Comparison of ENCODE assay signal across 27 cellular contexts in genomic region chr1:114037503-114037890, GRCh38. TPM values are rescaled to one million over a fixed set of nuclear protein-coding genes. Genes with fewer than 3 reads are reported as not detected.
DNase-seq lines count a peak whose midpoint lies in the region; ATAC-seq, FAIRE-seq and TF ChIP-seq lines count a peak whose summit lies in the region.
"Had no signal": no experiment of that assay in that cellular context is flagged by ENCODE, and none has a peak within 500 bp of the region (broad histone marks: within the 10 kb centered on the region; RNA-seq: fewer than 3 reads in every experiment).

No MANE protein-coding gene starts in this region.

- H3K27ac ChIP-seq in H9 (ENCODE audit: insufficient read length, low read depth, low read length) (peak overlapping the region; percentile 95), H1 (ENCODE audit: low read depth, low read length) (peak overlapping the region; percentile 88), iPS-18a (ENCODE audit: low read length) (peak overlapping the region; percentile 54), vagina (no peak overlapping the region)
- H3K27ac ChIP-seq: BLaER1 treated with 17β-estradiol and CSF1 and Interleukin-3, amounts not matched to agents 10 nM and 100 nM; SJCRH30 had no signal

- TF ChIP-seq RAD21 in H1 (IDR thresholded peaks at IDR 0.05 in 1 of 2, conservative IDR thresholded peaks at IDR 0.05 in 1 of 2; ENCODE audit: low read depth in 2 of 2, low read length in 2 of 2): no peak

- H3K9ac ChIP-seq in H9 (ENCODE audit: extremely low read depth, insufficient read length, low read length) (no peak overlapping the region), H1 (replicated peaks in 1 of 4; ENCODE audit: extremely low read depth in 1 of 4, low read depth in 3 of 4, low read length in 3 of 4) (0 out of 7 replicates have a peak overlapping the region, but pooled peaks of 1 of the 4 experiments have one; percentile 41), iPS-18a (ENCODE audit: low read length) (peak overlapping the region; percentile 12)
- H3K9ac ChIP-seq: BLaER1 treated with 17β-estradiol and CSF1 and Interleukin-3, amounts not matched to agents 10 nM and 100 nM had no signal

- H3K27me3 Mint-ChIP-seq in H9 (ENCODE audit: low read depth): no peaks in the 10 kb centered on the region
- H3K27me3 Mint-ChIP-seq: CD4-positive, alpha-beta T cell had no signal

- peak overlapping the region in 1 of 4 experiments; percentile 11; a peak in 1 of 8 replicates for H3K4me3 ChIP-seq in H1 (ENCODE audit: extremely low read depth in 1 of 4, insufficient read depth in 2 of 4, low read depth in 3 of 4, low read length in 4 of 4)
- peak overlapping the region; percentile 6 for H3K4me3 ChIP-seq in iPS-18a (ENCODE audit: low read length)
- H3K4me3 ChIP-seq in vagina: no peak overlapping the region
- H3K4me3 ChIP-seq: BLaER1 treated with 17β-estradiol and CSF1 and Interleukin-3, amounts not matched to agents 10 nM and 100 nM; GM12878; MG63; SJCRH30 had no signal

- no peaks in the 10 kb centered on the region for H3K79me1 ChIP-seq in H9 (ENCODE audit: insufficient read depth, low read depth, low read length, poor library complexity, severe bottlenecking)
- H3K79me1 ChIP-seq in H1 (ENCODE audit: low read depth, low read length): no peaks in the 10 kb centered on the region

- POLR2A ChIA-PET in H1 (lab: Charles Lee; ENCODE audit: partially characterized antibody): interaction anchor here (0.8 to 8.2 kb wide), 24 partner anchors 11 to 116 kb away, joined by 3 to 47 read pairs (median 4); partner anchors contain the start of gene SYT6

- TF ChIP-seq CTCF in H9 (conservative IDR thresholded peaks at IDR 0.05) (no peak), H1 (IDR thresholded peaks at IDR 0.05; ENCODE audit: control extremely low read depth in 1 of 3, insufficient read depth in 1 of 3, low read depth in 1 of 3, low read length in 3 of 3) (no peak), vagina (IDR thresholded peaks at IDR 0.05) (no peak)

- H2BK12ac ChIP-seq in H9 (ENCODE audit: insufficient read length, low read depth, low read length): no peak overlapping the region
- H2BK12ac ChIP-seq in H1 (ENCODE audit: low read depth, low read length): peak overlapping the region; percentile 94

- H3K23ac ChIP-seq in H9 (ENCODE audit: insufficient read length, low read depth, low read length) (no peak overlapping the region), H1 (ENCODE audit: insufficient read length) (no peak overlapping the region)

- H4K91ac ChIP-seq in H9 (ENCODE audit: insufficient read length, low read depth, low read length) (no peak overlapping the region), H1 (replicated peaks; ENCODE audit: insufficient read length, low read length) (peak overlapping the region; percentile 92)

- H3K27me3 ChIP-seq in H9 (ENCODE audit: insufficient read depth, low read length) (no peaks in the 10 kb centered on the region), H1 (replicated peaks in 1 of 4; ENCODE audit: control insufficient read depth in 3 of 4, extremely low read depth in 1 of 4, insufficient read depth in 3 of 4, low read length in 3 of 4) (no peaks in the 10 kb centered on the region), iPS-18a (ENCODE audit: control insufficient read depth, insufficient read depth, low read length) (no peaks in the 10 kb centered on the region), vagina (no peaks in the 10 kb centered on the region)
- H3K27me3 ChIP-seq: BLaER1 treated with 17β-estradiol and CSF1 and Interleukin-3, amounts not matched to agents 10 nM and 100 nM; SJCRH30 had no signal

- H3K9me3 Mint-ChIP-seq in H9: peaks cover 4 to 5% of the 10 kb centered on the region in 2 experiments; a peak in 3 of 5 replicates
- H3K9me3 Mint-ChIP-seq: CD4-positive, alpha-beta T cell had no signal

- H3K4me1 ChIP-seq in H9 (ENCODE audit: insufficient read depth, low read length) (peaks cover 23% of the 10 kb centered on the region), H1 (replicated peaks in 1 of 4; ENCODE audit: control insufficient read depth in 3 of 4, insufficient read depth in 4 of 4, low read length in 3 of 4) (peaks cover 3 to 40% (median 31%) of the 10 kb centered on the region in 4 experiments), iPS-18a (ENCODE audit: control insufficient read depth, low read depth, low read length) (peaks cover 63% of the 10 kb centered on the region), vagina (peaks cover 7% of the 10 kb centered on the region)
- H3K4me1 ChIP-seq: SJCRH30 had no signal

- TF ChIP-seq POLR2A in H1 (IDR thresholded peaks at IDR 0.05; ENCODE audit: control extremely low read depth in 1 of 2, low read depth in 2 of 2, low read length in 2 of 2): no peak
- TF ChIP-seq POLR2A in vagina (IDR thresholded peaks at IDR 0.05): no peak

- peaks cover 3% of the 10 kb centered on the region for H3K23me2 ChIP-seq in H9 (ENCODE audit: insufficient read length, low read depth, low read length, poor library complexity, severe bottlenecking)
- H3K23me2 ChIP-seq in H1 (ENCODE audit: low read depth, low read length): peaks cover 12% of the 10 kb centered on the region

- H4K5ac ChIP-seq in H9 (ENCODE audit: insufficient read length, low read depth, low read length): no peak overlapping the region
- H4K5ac ChIP-seq in H1 (ENCODE audit: insufficient read length, low read depth, low read length): peak overlapping the region; percentile 96

- H4K8ac ChIP-seq in H9 (replicated peaks; ENCODE audit: insufficient read length, low read depth, low read length): no peak overlapping the region
- no peak overlapping the region for H4K8ac ChIP-seq in H1 (ENCODE audit: extremely low read depth, insufficient read depth, low read length)

- intact Hi-C loops in vagina (cut with DNase I): no loop called here

- peaks cover 0 to 15% (median 10%) of the 10 kb centered on the region in 3 experiments; a peak in 5 of 7 replicates for H3K36me3 Mint-ChIP-seq in H9 (ENCODE audit: insufficient read depth in 1 of 3, low read depth in 3 of 3)

- peak overlapping the region; percentile 91 for H2BK5ac ChIP-seq in H9 (ENCODE audit: insufficient read length, low read length)
- peak overlapping the region; percentile 98 for H2BK5ac ChIP-seq in H1 (ENCODE audit: low read depth, low read length)

- no peak overlapping the region for H2AK5ac ChIP-seq in H9 (ENCODE audit: insufficient read length, low read length)
- H2AK5ac ChIP-seq in H1 (ENCODE audit: low read depth, low read length): peak overlapping the region; percentile 79; the same call in 1 of the 2 replicates

- no peak overlapping the region for H3T11ph ChIP-seq in H9 (ENCODE audit: low read length)

- H2AFZ ChIP-seq in H9 (ENCODE audit: low read length): no peak overlapping the region
- H2AFZ ChIP-seq in H1 (ENCODE audit: low read length): no peak overlapping the region

- H3K56ac ChIP-seq in H9 (ENCODE audit: insufficient read length, low read depth, low read length) (no peak overlapping the region), H1 (replicated peaks; ENCODE audit: insufficient read length, low read depth, low read length) (peak overlapping the region; percentile 81)

- H3K9me3 ChIP-seq in H9 (ENCODE audit: control insufficient read depth, low read depth, low read length) (no peaks in the 10 kb centered on the region), H1 (ENCODE audit: insufficient read depth in 2 of 2, low read depth in 1 of 2, low read length in 1 of 2) (no peaks in the 10 kb centered on the region), iPS-18a (ENCODE audit: control insufficient read depth, low read depth, low read length) (no peaks in the 10 kb centered on the region), vagina (no peaks in the 10 kb centered on the region)
- H3K9me3 ChIP-seq: BLaER1 treated with 17β-estradiol and CSF1 and Interleukin-3, amounts not matched to agents 10 nM and 100 nM; MG63; SJCRH30 had no signal

- H3K36me3 ChIP-seq in H1 (ENCODE audit: control insufficient read depth in 2 of 4, insufficient read depth in 4 of 4, low read length in 3 of 4): no peaks in the 10 kb centered on the region; a peak in 1 of 8 replicates
- H3K36me3 ChIP-seq in iPS-18a (ENCODE audit: control insufficient read depth, low read depth, low read length): no peaks in the 10 kb centered on the region
- no peaks in the 10 kb centered on the region for H3K36me3 ChIP-seq in vagina
- H3K36me3 ChIP-seq: BLaER1 treated with 17β-estradiol and CSF1 and Interleukin-3, amounts not matched to agents 10 nM and 100 nM; MG63; SJCRH30 had no signal

- H3K4me3 Mint-ChIP-seq in H9: peak overlapping the region; percentile 7 to 22; a peak in 1 of 5 replicates
- H3K4me3 Mint-ChIP-seq: CD4-positive, alpha-beta T cell had no signal

- H3K4me2 ChIP-seq in H9 (ENCODE audit: insufficient read depth, insufficient read length, low read length) (peak overlapping the region; percentile 7), H1 (ENCODE audit: insufficient read depth in 1 of 2, low read depth in 2 of 2, low read length in 2 of 2) (peak overlapping the region; percentile 48 to 69)
- H3K4me2 ChIP-seq: BLaER1 treated with 17β-estradiol and CSF1 and Interleukin-3, amounts not matched to agents 10 nM and 100 nM had no signal

- no CpG with 5 or more reads among the region's 7 CpGs for WGBS in H9 (ENCODE audit: extremely low coverage, insufficient read length, low lambda C conversion rate)
- WGBS in H1 (ENCODE audit: extremely low coverage in 1 of 2, insufficient coverage in 1 of 2, insufficient read length in 1 of 2, insufficient replicate concordance in 2 of 2, low coverage in 1 of 2, low lambda C conversion rate in 2 of 2, missing lambda C conversion rate in 1 of 2), 2 experiments: 8% methylated on average over 7 of the region's 7 CpGs; no CpG with 5 or more reads in 1 of the 2 experiments

- no peaks in the 10 kb centered on the region for H3K79me2 ChIP-seq in H9 (ENCODE audit: insufficient read depth, low read length)
- peaks cover 0 to 4% of the 10 kb centered on the region in 2 experiments; a peak in 1 of 4 replicates for H3K79me2 ChIP-seq in H1 (ENCODE audit: control insufficient read depth in 1 of 2, insufficient read depth in 2 of 2, low read length in 2 of 2)

- no peak for ATAC-seq in HG03045 (IDR thresholded peaks at IDR 0.05; ENCODE audit: unreplicated experiment)
- ATAC-seq: GM12878, HCT116, PC-3, Right ventricle myocardium inferior, SK-N-SH treated with all-trans-retinoic acid at 6 μM for 48 hours had no signal

- peaks cover 39 to 46% of the 10 kb centered on the region in 2 experiments for H3K4me1 Mint-ChIP-seq in H9

- no peak for TF ChIP-seq EP300 in H1 (IDR thresholded peaks at IDR 0.05; ENCODE audit: borderline replicate concordance in 1 of 2, low read depth in 2 of 2, low read length in 2 of 2)

- CTCF ChIA-PET in H1 (lab: Charles Lee; ENCODE audit: partially characterized antibody): interaction anchor here (1.0 to 2.3 kb wide), 6 partner anchors 51 to 211 kb away, joined by 3 to 9 read pairs (median 3); no protein-coding TSS in a partner anchor

- no peaks in the 10 kb centered on the region for H4K20me1 ChIP-seq in H9 (ENCODE audit: control insufficient read depth, insufficient read depth, insufficient read length)
- H4K20me1 ChIP-seq in H1 (replicated peaks in 1 of 2; ENCODE audit: control insufficient read depth in 1 of 2, insufficient read depth in 2 of 2, low read length in 2 of 2): no peaks in the 10 kb centered on the region
- H4K20me1 ChIP-seq: BLaER1 treated with 17β-estradiol and CSF1 and Interleukin-3, amounts not matched to agents 10 nM and 100 nM had no signal

- FAIRE-seq in H1 (lab: Jason Lieb, UNC): peak; percentile 19
- FAIRE-seq: A204.1, D721Med, GM12878 had no signal

- H3K4ac ChIP-seq in H9 (ENCODE audit: low read depth, low read length) (no peak overlapping the region; the same call in 1 of the 2 replicates), H1 (replicated peaks; ENCODE audit: insufficient read length, low read depth, low read length) (peak overlapping the region; percentile 39)

- DNase-seq in H9 (peak; percentile 55), H1 (ENCODE audit: low read depth in 1 of 2, low spot score in 2 of 2) (peak in 1 of 2 experiments; percentile 72), medulla oblongata (ENCODE audit: extremely low spot score) (no peak), vagina (ENCODE audit: extremely low spot score in 2 of 2) (no peak)
- DNase-seq in stimulated activated CD4-positive, alpha-beta T cell treated with anti-CD3 and anti-CD28 coated beads, Interleukin-4, amount 100 ng/mL, for 1 hour: no peak
- DNase-seq: AML-193; CD4-positive, alpha-beta T cell; GDM1; GOT3; IMR-90; KG1; MG63; NCI-H2029; NCI-H446; NCI-H524 treated with DMSO at 0.1 percent for 48 hours; NCI-H774; SJCRH30 had no signal

- H2BK20ac ChIP-seq in H9 (ENCODE audit: low read depth, low read length, poor library complexity, severe bottlenecking) (no peak overlapping the region), H1 (ENCODE audit: low read length) (peak overlapping the region; percentile 96; the same call in 1 of the 2 replicates)

- H3K14ac ChIP-seq in H9 (ENCODE audit: insufficient read depth, low read length) (no peak overlapping the region), H1 (ENCODE audit: insufficient read length) (no peak overlapping the region)

- H2BK120ac ChIP-seq in H9 (ENCODE audit: low read depth, low read length, poor library complexity, severe bottlenecking) (peak overlapping the region; percentile 77), H1 (replicated peaks; ENCODE audit: low read depth, low read length) (peak overlapping the region; percentile 97)

- no peak overlapping the region for H2BK15ac ChIP-seq in H9 (ENCODE audit: low read depth, low read length)
- 0 out of 2 replicates have a peak overlapping the region, but pooled peaks have one; percentile 11 for H2BK15ac ChIP-seq in H1 (ENCODE audit: low read length)

- peak overlapping the region; percentile 97 to 99 (median 98) for H3K27ac Mint-ChIP-seq in H9
- H3K27ac Mint-ChIP-seq: CD4-positive, alpha-beta T cell had no signal

- H3K18ac ChIP-seq in H9 (ENCODE audit: insufficient read length, low read depth, low read length) (no peak overlapping the region), H1 (ENCODE audit: extremely low read depth, low read length) (peak overlapping the region; percentile 95)

RNA-seq across cellular contexts. Expression of gene OLFML3, which starts 58.2 kb away (rescaled TPM):
- total RNA-seq in H9 (2021) (171 and 176 TPM in 2 replicates), vagina (108 TPM)
- 55.3 and 56.0 TPM in 2 replicates for total RNA-seq in H1 (2021; fragmentation: NEBNext Ultra II Directional; extraction: Animal tissue kit (Norgen Biotek cat#: 25700))
- polyA plus RNA-seq in H1 (2011; rRNA removed): 72.1 and 72.3 TPM in 2 replicates
- 59.2 TPM for polyA plus RNA-seq in H1 (2011; cell fraction: cytosol; rRNA removed)
- polyA plus RNA-seq in H1 (2011; cell fraction: nucleus; rRNA removed): 50.6 TPM
- 79.9 to 91.4 TPM (median 85.9 TPM) in 4 replicates for polyA plus RNA-seq in H1 (2012, experiment 1 of 2)
- 108 TPM for polyA plus RNA-seq in H1 (2012, experiment 2 of 2)
- polyA plus RNA-seq in H1 (2013, experiment 1 of 2): 129 TPM
- 127 TPM for polyA plus RNA-seq in H1 (2013, experiment 2 of 2)
- polyA minus RNA-seq in H1 (2011; rRNA and poly(A)+ RNA removed): 44.8 and 47.2 TPM in 2 replicates
- 24.4 TPM for polyA minus RNA-seq in H1 (2011; cell fraction: cytosol; rRNA and poly(A)+ RNA removed)
- polyA minus RNA-seq in H1 (2011; cell fraction: nucleus; rRNA and poly(A)+ RNA removed): 13.5 TPM
- total RNA-seq: GM12878 had no signal
